8 cellular contexts compared by ENCODE assay signal in the genomic region with DNA sequence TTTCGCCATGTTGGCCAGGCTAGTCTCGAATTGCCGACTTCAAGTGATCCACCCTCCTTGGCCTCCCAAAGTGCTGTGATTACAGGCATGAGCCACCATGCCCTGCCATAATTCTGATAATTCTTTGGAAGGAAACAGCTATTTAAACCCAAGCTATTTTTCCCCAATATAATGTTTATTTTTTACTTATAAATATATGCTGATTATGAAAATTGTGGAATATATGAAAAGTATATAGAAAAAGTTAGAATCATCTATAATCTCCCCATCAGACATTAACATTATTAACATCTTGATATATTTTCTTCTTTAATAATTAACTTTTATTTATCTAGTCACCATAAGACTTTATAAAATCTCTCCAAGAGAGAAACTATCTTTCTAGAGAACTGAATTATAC.
"Had no signal": no experiment of that assay in that cellular context is flagged by ENCODE, and none has a peak within 500 bp of the region (broad histone marks: within the 10 kb centered on the region; RNA-seq: fewer than 3 reads in every experiment).

No MANE protein-coding gene starts in this region.

- H3K4me3 ChIP-seq: GM23338 had no signal

- ATAC-seq: GM23338, HepG2 had no signal

- H3K27ac ChIP-seq: HL-60 had no signal

- H3K4me2 ChIP-seq: GM23338 had no signal

- H2AFZ ChIP-seq: GM23338 had no signal

- DNase-seq: H9, HCEC 1CT, KG1 had no signal

- FAIRE-seq: H1, H54, HepG2 had no signal
